In the genomic region with DNA sequence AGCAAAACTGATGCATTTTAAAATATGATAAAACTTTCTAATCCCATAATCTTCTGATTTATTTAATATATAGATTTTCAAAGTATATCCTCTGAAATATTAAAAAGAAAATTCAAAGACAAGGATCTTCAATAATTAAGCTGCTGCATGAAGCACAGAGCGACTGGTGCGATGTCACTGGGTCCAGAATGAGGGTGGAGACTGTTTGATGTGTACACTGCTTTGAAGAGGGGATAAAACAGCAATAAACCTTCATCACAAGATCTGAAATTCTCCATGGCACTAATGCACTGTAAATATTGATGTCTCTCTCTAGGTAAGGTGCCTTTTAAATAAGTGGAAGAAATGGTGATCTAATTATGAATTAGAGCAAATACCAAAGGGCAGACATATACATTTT, we compare ENCODE assay signal across 1 cellular context.
TF ChIP-seq lines count a peak whose summit lies in the region.

No MANE protein-coding gene starts in this region.

TF ChIP-seq in A549, 52 proteins besides CTCF, POLR2A, EP300 and RAD21 (continued from another document):
- TF ChIP-seq RFX5 (IDR thresholded peaks at IDR 0.05) (no peak), KDM1A (IDR thresholded peaks at IDR 0.05; ENCODE audit: low read depth) (no peak)
TF ChIP-seq in A549: peak in this region for 0.
